Comparison of ENCODE assay signal across 1 cellular context in genomic region chr10:86685893-86686632, GRCh38.
TF ChIP-seq lines count a peak whose summit lies in the region.

No MANE protein-coding gene starts in this region.

TF ChIP-seq in IMR-90, 13 proteins besides CTCF, POLR2A, EP300 and RAD21 (continued from another document):
- TF ChIP-seq BHLHE40 (IDR thresholded peaks at IDR 0.05; ENCODE audit: low read depth, low read length) (no peak), RCOR1 (IDR thresholded peaks at IDR 0.05; ENCODE audit: insufficient replicate concordance, low read length) (no peak)
